In genomic region chrX:153800177-153800722, GRCh38 we compare ENCODE assay signal across 15 cellular contexts. TPM values are rescaled to one million over a fixed set of nuclear protein-coding genes. Genes with fewer than 3 reads are reported as not detected.
DNase-seq lines count a peak whose midpoint lies in the region; ATAC-seq and TF ChIP-seq lines count a peak whose summit lies in the region.
"Had no signal": no experiment of that assay in that cellular context is flagged by ENCODE, and none has a peak within 500 bp of the region (broad histone marks: within the 10 kb centered on the region; RNA-seq: fewer than 3 reads in every experiment).

No MANE protein-coding gene starts in this region.

- no peak overlapping the region for H3K4me3 Mint-ChIP-seq in WTC11

- H3K27me3 ChIP-seq in right atrium auricular region (no peaks in the 10 kb centered on the region), heart right ventricle (no peaks in the 10 kb centered on the region), thoracic aorta (replicated peaks; ENCODE audit: insufficient read depth) (no peaks in the 10 kb centered on the region)

- intact Hi-C loops in Right ventricle myocardium inferior (cut with DNase I), result no loop called here
- intact Hi-C loops in heart right ventricle (cut with DNase I), result no loop called here

- no peaks in the 10 kb centered on the region for H3K27me3 Mint-ChIP-seq in WTC11 (ENCODE audit: low read depth)

- H3K4me1 Mint-ChIP-seq in WTC11, result peaks cover 7% of the 10 kb centered on the region

- H3K4me1 ChIP-seq in right atrium auricular region, result peaks cover 0 to 9% of the 10 kb centered on the region in 2 donors
- peaks cover 0 to 14% (median 8%) of the 10 kb centered on the region in 9 donors for H3K4me1 ChIP-seq in heart right ventricle
- peaks cover 4 to 19% of the 10 kb centered on the region in 2 donors for H3K4me1 ChIP-seq in thoracic aorta (ENCODE audit: control insufficient read depth in 1 of 2, low read depth in 2 of 2)
- H3K4me1 ChIP-seq: Caco-2 had no signal

- DNase-seq in Right ventricle myocardium inferior (ENCODE audit: missing footprints), result no peak
- DNase-seq in right atrium auricular region (ENCODE audit: low spot score), result no peak
- DNase-seq in WTC11 (ENCODE audit: low spot score), result no peak
- DNase-seq in heart right ventricle, result peak in 1 of 2 donors; percentile 24
- DNase-seq in thoracic aorta (ENCODE audit: low spot score), result no peak
- DNase-seq: Caco-2, Kasumi-1, NCI-H1105 treated with DMSO at 0.1 percent for 48 hours, NCI-H187 treated with DMSO at 0.1 percent for 48 hours, NCI-H82 had no signal

- POLR2A ChIA-PET in WTC11 (lab: Charles Lee), result interaction anchor here (0.6 kb wide), 1 partner anchor 76 kb away, joined by 3 read pairs; no protein-coding TSS in a partner anchor

- H3K4me3 ChIP-seq in right atrium auricular region, result no peak overlapping the region
- no peak overlapping the region for H3K4me3 ChIP-seq in heart right ventricle
- no peak overlapping the region for H3K4me3 ChIP-seq in thoracic aorta
- H3K4me3 ChIP-seq: A549 had no signal

- H3K9me3 Mint-ChIP-seq in WTC11, result no peaks in the 10 kb centered on the region

- H3K27ac ChIP-seq in right atrium auricular region (no peak overlapping the region), heart right ventricle (peak overlapping the region in 6 of 10 donors; percentile 19 to 76 (median 34)), thoracic aorta (peak overlapping the region; percentile 43 to 64)
- H3K27ac ChIP-seq: A549 had no signal

- whole genome bisulfite sequencing in heart right ventricle, 2 donors, result 63 to 72% methylated on average over 13 to 16 of the region's 16 CpGs

- CTCF ChIA-PET in WTC11 (lab: Charles Lee), result interaction anchor here (0.7 kb wide), 1 partner anchor 87 kb away, joined by 4 read pairs; no protein-coding TSS in a partner anchor

- ATAC-seq in Right ventricle myocardium inferior (peak; percentile 64), WTC11 (peak; percentile 7), heart right ventricle (peak; percentile 15 to 81 (median 53)), thoracic aorta (ENCODE audit: insufficient number of reproducible peaks, low FRiP score, low read depth) (no peak), GM19023 (IDR thresholded peaks at IDR 0.05; ENCODE audit: unreplicated experiment) (no peak), GM18870 (IDR thresholded peaks at IDR 0.05; ENCODE audit: unreplicated experiment) (no peak), GM21717 (IDR thresholded peaks at IDR 0.05; ENCODE audit: unreplicated experiment) (no peak)

- H3K9me3 ChIP-seq in right atrium auricular region (peaks cover 0 to 4% of the 10 kb centered on the region in 2 donors), heart right ventricle (peaks cover 0 to 14% (median 0%) of the 10 kb centered on the region in 11 donors), thoracic aorta (no peaks in the 10 kb centered on the region)
- H3K9me3 ChIP-seq: A549, Caco-2 had no signal

- TF ChIP-seq CTCF in right atrium auricular region (IDR thresholded peaks at IDR 0.05) (no peak), WTC11 (IDR thresholded peaks at IDR 0.05) (no peak), heart right ventricle (IDR thresholded peaks at IDR 0.05) (no peak), thoracic aorta (IDR thresholded peaks at IDR 0.05) (no peak)

- H3K36me3 ChIP-seq in right atrium auricular region (peaks cover 4% of the 10 kb centered on the region), heart right ventricle (peaks cover 0 to 35% (median 0%) of the 10 kb centered on the region in 9 donors), thoracic aorta (peaks cover 5% of the 10 kb centered on the region)

- H3K36me3 Mint-ChIP-seq in WTC11, result peaks cover 14% of the 10 kb centered on the region

- H3K27ac Mint-ChIP-seq in WTC11, result no peak overlapping the region

TF ChIP-seq in WTC11, 78 proteins besides CTCF, POLR2A, EP300 and RAD21:
- TF ChIP-seq ZBTB21 (CRISPR knock-in tag; IDR thresholded peaks at IDR 0.05; ENCODE audit: borderline replicate concordance) (no peak), ZNF423 (CRISPR knock-in tag; IDR thresholded peaks at IDR 0.05) (no peak), GTF2I (CRISPR knock-in tag; conservative IDR thresholded peaks at IDR 0.05) (no peak), ZNF121 (CRISPR knock-in tag; IDR thresholded peaks at IDR 0.05) (no peak), TCF7 (CRISPR knock-in tag; IDR thresholded peaks at IDR 0.05; ENCODE audit: low read depth) (no peak), MXD4 (CRISPR knock-in tag; IDR thresholded peaks at IDR 0.05; ENCODE audit: borderline replicate concordance) (no peak), OVOL2 (CRISPR knock-in tag; IDR thresholded peaks at IDR 0.05; ENCODE audit: borderline replicate concordance) (no peak), SOX15 (CRISPR knock-in tag; IDR thresholded peaks at IDR 0.05) (no peak), ATF3 (CRISPR knock-in tag; conservative IDR thresholded peaks at IDR 0.05) (no peak), SMAD4 (CRISPR knock-in tag; IDR thresholded peaks at IDR 0.05) (no peak), CDX4 (CRISPR knock-in tag; IDR thresholded peaks at IDR 0.05; ENCODE audit: borderline replicate concordance) (no peak), NR1H2 (CRISPR knock-in tag; IDR thresholded peaks at IDR 0.05) (no peak), KAT7 (CRISPR knock-in tag; IDR thresholded peaks at IDR 0.05; ENCODE audit: borderline replicate concordance) (no peak), NFATC4 (CRISPR knock-in tag; IDR thresholded peaks at IDR 0.05) (no peak), ZNF416 (CRISPR knock-in tag; IDR thresholded peaks at IDR 0.05) (no peak)
- TF ChIP-seq, protein P1, sequence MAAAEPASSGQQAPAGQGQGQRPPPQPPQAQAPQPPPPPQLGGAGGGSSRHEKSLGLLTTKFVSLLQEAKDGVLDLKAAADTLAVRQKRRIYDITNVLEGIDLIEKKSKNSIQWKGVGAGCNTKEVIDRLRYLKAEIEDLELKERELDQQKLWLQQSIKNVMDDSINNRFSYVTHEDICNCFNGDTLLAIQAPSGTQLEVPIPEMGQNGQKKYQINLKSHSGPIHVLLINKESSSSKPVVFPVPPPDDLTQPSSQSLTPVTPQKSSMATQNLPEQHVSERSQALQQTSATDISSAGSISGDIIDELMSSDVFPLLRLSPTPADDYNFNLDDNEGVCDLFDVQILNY (CRISPR knock-in tag; IDR thresholded peaks at IDR 0.05), result no peak
- TF ChIP-seq, protein P2, sequence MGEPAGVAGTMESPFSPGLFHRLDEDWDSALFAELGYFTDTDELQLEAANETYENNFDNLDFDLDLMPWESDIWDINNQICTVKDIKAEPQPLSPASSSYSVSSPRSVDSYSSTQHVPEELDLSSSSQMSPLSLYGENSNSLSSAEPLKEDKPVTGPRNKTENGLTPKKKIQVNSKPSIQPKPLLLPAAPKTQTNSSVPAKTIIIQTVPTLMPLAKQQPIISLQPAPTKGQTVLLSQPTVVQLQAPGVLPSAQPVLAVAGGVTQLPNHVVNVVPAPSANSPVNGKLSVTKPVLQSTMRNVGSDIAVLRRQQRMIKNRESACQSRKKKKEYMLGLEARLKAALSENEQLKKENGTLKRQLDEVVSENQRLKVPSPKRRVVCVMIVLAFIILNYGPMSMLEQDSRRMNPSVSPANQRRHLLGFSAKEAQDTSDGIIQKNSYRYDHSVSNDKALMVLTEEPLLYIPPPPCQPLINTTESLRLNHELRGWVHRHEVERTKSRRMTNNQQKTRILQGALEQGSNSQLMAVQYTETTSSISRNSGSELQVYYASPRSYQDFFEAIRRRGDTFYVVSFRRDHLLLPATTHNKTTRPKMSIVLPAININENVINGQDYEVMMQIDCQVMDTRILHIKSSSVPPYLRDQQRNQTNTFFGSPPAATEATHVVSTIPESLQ (CRISPR knock-in tag; IDR thresholded peaks at IDR 0.05), result no peak

RNA-seq across cellular contexts. Expression of gene SSR4, which starts 5.8 kb away (rescaled TPM):
- 150 TPM for total RNA-seq in Right ventricle myocardium inferior
- total RNA-seq in right atrium auricular region, result 100 to 1,000 TPM; 219 to 238 TPM
- total RNA-seq in WTC11 (2021), result 203 to 237 TPM (median 232 TPM) in 3 replicates
- total RNA-seq in heart right ventricle, result 100 to 1,000 TPM in 9 of 10 donors, 10 to 100 TPM in 1; 94.1 to 227 (median 144) TPM
- 100 to 1,000 TPM; 477 to 551 TPM for polyA plus RNA-seq in heart right ventricle
- total RNA-seq in thoracic aorta, result 100 to 1,000 TPM; 103 to 299 TPM

RNA-seq across cellular contexts. Expression of gene IDH3G, which starts 6.1 kb away (rescaled TPM):
- total RNA-seq in Right ventricle myocardium inferior, result 78.7 TPM
- total RNA-seq in right atrium auricular region, result 100 to 1,000 TPM; 116 to 135 TPM
- total RNA-seq in WTC11 (2021), result 50.4 to 52.9 TPM (median 52.4 TPM) in 3 replicates
- 10 to 100 TPM; 58.7 to 86.9 (median 74.5) TPM for total RNA-seq in heart right ventricle
- polyA plus RNA-seq in heart right ventricle, result 10 to 100 TPM; 73.4 to 97.2 TPM
- total RNA-seq in thoracic aorta, result 10 to 100 TPM; 70.9 to 91.9 TPM

RNA-seq across cellular contexts. Expression of gene SRPK3, which starts 19.4 kb away (rescaled TPM):
- total RNA-seq in Right ventricle myocardium inferior (43.3 TPM), right atrium auricular region (10 to 100 TPM; 19.4 to 24.6 TPM), WTC11 (2021) (not detected in 3 replicates), heart right ventricle (10 to 100 TPM; 20.3 to 52.7 (median 44.8) TPM), thoracic aorta (1 to 10 TPM; 4.9 to 9.5 TPM)
- polyA plus RNA-seq in heart right ventricle, result 10 to 100 TPM in 1 of 2 donors, 1 to 10 TPM in 1; 9.9 to 52.2 TPM
- total RNA-seq: Caco-2, OCI-LY7 had no signal

RNA-seq across cellular contexts. Expression of gene PDZD4, which starts 30.1 kb away (rescaled TPM):
- total RNA-seq in Right ventricle myocardium inferior (2.8 TPM), right atrium auricular region (1 to 10 TPM; 2.1 to 7.1 TPM), WTC11 (2021) (120 to 175 TPM (median 161 TPM) in 3 replicates), heart right ventricle (1 to 10 TPM; 1.2 to 3.0 (median 2.0) TPM), thoracic aorta (10 to 100 TPM in 1 of 2 donors, 1 to 10 TPM in 1; 4.4 to 11.6 TPM)
- polyA plus RNA-seq in heart right ventricle, result 1 to 10 TPM; 2.4 to 4.5 TPM
- total RNA-seq: OCI-LY7 had no signal

RNA-seq across cellular contexts. Expression of gene PLXNB3, which starts 36.2 kb away (rescaled TPM):
- total RNA-seq in Right ventricle myocardium inferior (2.3 TPM), right atrium auricular region (1 to 10 TPM; 5.6 to 8.2 TPM), WTC11 (2021) (2.5 to 4.2 TPM (median 2.9 TPM) in 3 replicates), heart right ventricle (1 to 10 TPM; 2.1 to 5.8 (median 4.3) TPM), thoracic aorta (10 to 100 TPM; 40.8 to 52.2 TPM)
- 1 to 10 TPM; 1.1 to 8.1 TPM for polyA plus RNA-seq in heart right ventricle
- total RNA-seq: OCI-LY7 had no signal

Comparison
In these comparisons a context has a peak if more than half of its experiments do, and no peak if none do; other contexts are left out.
1. H3K27ac ChIP-seq: peak in heart right ventricle (6 of 10) and thoracic aorta (2 of 2); none in right atrium auricular region (0 of 2).
2. ATAC-seq: peak in Right ventricle myocardium inferior (single experiment), WTC11 (single experiment) and heart right ventricle (8 of 8); none in thoracic aorta (single experiment), GM19023 (single experiment), GM18870 (single experiment) and GM21717 (single experiment).